In genomic region chr1:44380666-44381177, GRCh38 we compare ENCODE assay signal across 1 cellular context.
TF ChIP-seq lines count a peak whose summit lies in the region.

No MANE protein-coding gene starts in this region.

TF ChIP-seq in GM12878, 131 proteins besides CTCF, POLR2A, EP300 and RAD21:
- TF ChIP-seq E4F1 (IDR thresholded peaks at IDR 0.05; ENCODE audit: borderline replicate concordance, partially characterized antibody) (no peak), MXI1 (IDR thresholded peaks at IDR 0.05; ENCODE audit: low read depth, low read length) (no peak), PAX5 (IDR thresholded peaks at IDR 0.05; ENCODE audit: borderline replicate concordance, low read depth, low read length) (no peak), ZNF207 (IDR thresholded peaks at IDR 0.05; ENCODE audit: borderline replicate concordance) (no peak), RUNX3 (IDR thresholded peaks at IDR 0.05; ENCODE audit: low read length) (0 out of 2 replicates have a peak, but pooled peaks have one; percentile 7), SMAD5 (IDR thresholded peaks at IDR 0.05; ENCODE audit: low read depth) (no peak), ZNF217 (IDR thresholded peaks at IDR 0.05) (no peak)
